39 cellular contexts compared by ENCODE assay signal in the genomic region with DNA sequence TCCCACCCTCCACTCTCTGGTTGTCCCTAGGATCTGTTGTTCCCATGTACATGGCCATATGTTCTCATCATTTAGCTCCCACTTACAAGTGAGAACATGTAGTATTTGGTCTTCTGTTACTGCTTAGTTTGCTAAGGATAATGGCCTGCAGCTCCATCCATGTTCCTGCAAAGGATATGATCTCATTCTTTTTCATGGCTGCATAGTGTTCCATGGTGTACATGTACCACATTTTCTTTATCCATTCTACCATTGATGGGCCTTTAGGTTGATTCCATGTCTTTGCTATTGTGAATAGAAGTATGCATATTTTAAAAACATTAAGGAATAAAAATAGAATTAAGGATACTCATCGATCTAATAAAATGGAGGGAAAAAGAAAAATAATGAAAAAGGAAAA.
"Had no signal": no experiment of that assay in that cellular context is flagged by ENCODE, and none has a peak within 500 bp of the region (broad histone marks: within the 10 kb centered on the region; RNA-seq: fewer than 3 reads in every experiment).

No MANE protein-coding gene starts in this region.

- H3K27ac ChIP-seq: adrenal gland, ascending aorta, body of pancreas, brain microvascular endothelial cell, breast epithelium, cardiac muscle cell had no signal

- H3K9me3 ChIP-seq: adrenal gland, ascending aorta, body of pancreas had no signal

- ATAC-seq: activated naive CD4-positive, alpha-beta T cell treated with anti-CD3 and anti-CD28 coated beads, Interleukin-2, amount 50 U/mL, for 72 hours; activated naive CD8-positive, alpha-beta T cell treated with anti-CD3 and anti-CD28 coated beads, Interleukin-2, amount 50 U/mL, for 24 hours; activated T-cell treated with anti-CD3 and anti-CD28 coated beads, Interleukin-2, amount 50 U/mL, for 4 hours; activated T-cell treated with anti-CD3 and anti-CD28 coated beads, Interleukin-2, amount 50 U/mL, for 72 hours; activated T-helper 17 cell treated with anti-CD3 and anti-CD28 coated beads, Interleukin-2, amount 50 U/mL, for 72 hours; body of pancreas had no signal

- DNase-seq: activated effector memory CD4-positive, alpha-beta T cell treated with anti-CD3 and anti-CD28 coated beads, Interleukin-2, amount 50 U/mL, for 16 hours; activated effector memory CD4-positive, alpha-beta T cell treated with Interleukin-2 at 50 U/mL for 16 hours; activated gamma-delta T cell; activated gamma-delta T cell treated with Interleukin-2 at 50 U/mL for 16 hours; activated naive CD4-positive, alpha-beta T cell; activated naive CD4-positive, alpha-beta T cell treated with anti-CD3 and anti-CD28 coated beads for 36 hours; activated naive CD4-positive, alpha-beta T cell treated with anti-CD3 and anti-CD28 coated beads, Interleukin-2, amount 10 ng/mL, durations not matched to agents 7 days and 5 days; activated naive CD4-positive, alpha-beta T cell treated with anti-CD3 and anti-CD28 coated beads, Interleukin-2, amount 50 U/mL, for 16 hours; activated naive CD4-positive, alpha-beta T cell treated with Interleukin-2 at 50 U/mL for 16 hours; activated naive CD8-positive, alpha-beta T cell treated with anti-CD3 and anti-CD28 coated beads for 36 hours; activated naive CD8-positive, alpha-beta T cell treated with anti-CD3 and anti-CD28 coated beads, Interleukin-2, amount 10 ng/mL, durations not matched to agents 7 days and 5 days; activated naive CD8-positive, alpha-beta T cell treated with anti-CD3 and anti-CD28 coated beads, Interleukin-2, amount 50 U/mL, for 24 hours; activated T-cell treated with anti-CD3 and anti-CD28 coated beads, Interleukin-2, amount 50 U/mL, for 24 hours; activated T-cell treated with anti-CD3 and anti-CD28 coated beads, Interleukin-2, amount 50 U/mL, for 4 hours; activated T-cell treated with anti-CD3 and anti-CD28 coated beads, Interleukin-2, amount 50 U/mL, for 48 hours; activated T-cell treated with anti-CD3 and anti-CD28 coated beads, Interleukin-2, amount 50 U/mL, for 72 hours; adrenal gland; amniotic stem cell; amygdala; anterior cingulate cortex; aorta; body of pancreas; brain microvascular endothelial cell; caudate nucleus; central memory CD4-positive, alpha-beta T cell; cerebellar nuclear complex had no signal

- H3K9me3 Mint-ChIP-seq: activated naive CD4-positive, alpha-beta T cell treated with anti-CD3 and anti-CD28 coated beads for 36 hours; activated naive CD4-positive, alpha-beta T cell treated with anti-CD3 and anti-CD28 coated beads, Interleukin-2, amount 10 ng/mL, durations not matched to agents 7 days and 5 days; activated naive CD4-positive, alpha-beta T cell treated with anti-CD3 and anti-CD28 coated beads, Interleukin-2, amount 50 U/mL, for 24 hours; activated naive CD4-positive, alpha-beta T cell treated with anti-CD3 and anti-CD28 coated beads, Interleukin-2, amount 50 U/mL, for 72 hours; activated naive CD8-positive, alpha-beta T cell treated with anti-CD3 and anti-CD28 coated beads, Interleukin-2, amount 50 U/mL, for 24 hours; activated T-helper 1 cell treated with anti-CD3 and anti-CD28 coated beads, Interleukin-12 subunit alpha, Interleukin-12 subunit beta, Interleukin-2, Interleukin-4 antibody, amounts not matched to agents 30 ng/mL and 10 ng/mL and 1 ng/mL, durations not matched to agents 14 hours and 24 hours and 36 hours; activated T-helper 17 cell treated with anti-CD3 and anti-CD28 coated beads, Interleukin-2, amount 50 U/mL, for 72 hours; activated T-helper 2 cell treated with anti-CD3 and anti-CD28 coated beads, Interferon-gamma antibody, Interleukin-2, Interleukin-4, amounts not matched to agents 10 μg/mL and 5 μg/mL and 100 μg/mL, durations not matched to agents 14 hours and 24 hours and 36 hours had no signal

- H3K4me1 ChIP-seq: adrenal gland, ascending aorta, body of pancreas, breast epithelium had no signal

- H3K4me3 Mint-ChIP-seq: activated naive CD4-positive, alpha-beta T cell treated with anti-CD3 and anti-CD28 coated beads for 36 hours; activated naive CD4-positive, alpha-beta T cell treated with anti-CD3 and anti-CD28 coated beads, Interleukin-2, amount 10 ng/mL, durations not matched to agents 7 days and 5 days; activated naive CD4-positive, alpha-beta T cell treated with anti-CD3 and anti-CD28 coated beads, Interleukin-2, amount 50 U/mL, for 24 hours; activated naive CD8-positive, alpha-beta T cell; activated naive CD8-positive, alpha-beta T cell treated with anti-CD3 and anti-CD28 coated beads for 36 hours; activated naive CD8-positive, alpha-beta T cell treated with anti-CD3 and anti-CD28 coated beads, Interleukin-2, amount 10 ng/mL, durations not matched to agents 7 days and 5 days; activated naive CD8-positive, alpha-beta T cell treated with anti-CD3 and anti-CD28 coated beads, Interleukin-2, amount 50 U/mL, for 24 hours; activated T-cell treated with anti-CD3 and anti-CD28 coated beads, Interleukin-2, amount 50 U/mL, for 24 hours; activated T-cell treated with anti-CD3 and anti-CD28 coated beads, Interleukin-2, amount 50 U/mL, for 4 hours; activated T-cell treated with anti-CD3 and anti-CD28 coated beads, Interleukin-2, amount 50 U/mL, for 72 hours; activated T-helper 1 cell treated with anti-CD3 and anti-CD28 coated beads, Interleukin-12 subunit alpha, Interleukin-12 subunit beta, Interleukin-2, Interleukin-4 antibody, amounts not matched to agents 30 ng/mL and 10 ng/mL and 1 ng/mL, durations not matched to agents 14 hours and 24 hours and 36 hours; activated T-helper 17 cell treated with anti-CD3 and anti-CD28 coated beads, Interleukin-2, amount 50 U/mL, for 72 hours; brain had no signal

- H3K4me3 ChIP-seq: adrenal gland, ascending aorta, body of pancreas, breast epithelium, cardiac muscle cell had no signal

- H3K36me3 ChIP-seq: adrenal gland, ascending aorta, brain microvascular endothelial cell, breast epithelium, cardiac muscle cell had no signal

- H3K27ac Mint-ChIP-seq: activated naive CD4-positive, alpha-beta T cell treated with anti-CD3 and anti-CD28 coated beads for 36 hours; activated naive CD4-positive, alpha-beta T cell treated with anti-CD3 and anti-CD28 coated beads, Interleukin-2, amount 10 ng/mL, durations not matched to agents 7 days and 5 days; activated naive CD4-positive, alpha-beta T cell treated with anti-CD3 and anti-CD28 coated beads, Interleukin-2, amount 50 U/mL, for 24 hours; activated naive CD4-positive, alpha-beta T cell treated with anti-CD3 and anti-CD28 coated beads, Interleukin-2, amount 50 U/mL, for 72 hours; activated naive CD8-positive, alpha-beta T cell; activated naive CD8-positive, alpha-beta T cell treated with anti-CD3 and anti-CD28 coated beads for 36 hours; activated naive CD8-positive, alpha-beta T cell treated with anti-CD3 and anti-CD28 coated beads, Interleukin-2, amount 10 ng/mL, durations not matched to agents 7 days and 5 days; activated naive CD8-positive, alpha-beta T cell treated with anti-CD3 and anti-CD28 coated beads, Interleukin-2, amount 50 U/mL, for 24 hours; activated T-cell treated with anti-CD3 and anti-CD28 coated beads, Interleukin-2, amount 50 U/mL, for 24 hours; activated T-cell treated with anti-CD3 and anti-CD28 coated beads, Interleukin-2, amount 50 U/mL, for 72 hours; activated T-helper 1 cell treated with anti-CD3 and anti-CD28 coated beads, Interleukin-12 subunit alpha, Interleukin-12 subunit beta, Interleukin-2, Interleukin-4 antibody, amounts not matched to agents 30 ng/mL and 10 ng/mL and 1 ng/mL, durations not matched to agents 14 hours and 24 hours and 36 hours; activated T-helper 17 cell treated with anti-CD3 and anti-CD28 coated beads, Interleukin-2, amount 50 U/mL, for 72 hours; activated T-helper 2 cell treated with anti-CD3 and anti-CD28 coated beads, Interferon-gamma antibody, Interleukin-2, Interleukin-4, amounts not matched to agents 10 μg/mL and 5 μg/mL and 100 μg/mL, durations not matched to agents 14 hours and 24 hours and 36 hours; brain had no signal

- H3K36me3 Mint-ChIP-seq: activated naive CD4-positive, alpha-beta T cell treated with anti-CD3 and anti-CD28 coated beads, Interleukin-2, amount 10 ng/mL, durations not matched to agents 7 days and 5 days; activated naive CD4-positive, alpha-beta T cell treated with anti-CD3 and anti-CD28 coated beads, Interleukin-2, amount 50 U/mL, for 24 hours; activated naive CD4-positive, alpha-beta T cell treated with anti-CD3 and anti-CD28 coated beads, Interleukin-2, amount 50 U/mL, for 72 hours; activated naive CD8-positive, alpha-beta T cell treated with anti-CD3 and anti-CD28 coated beads for 36 hours; activated naive CD8-positive, alpha-beta T cell treated with anti-CD3 and anti-CD28 coated beads, Interleukin-2, amount 10 ng/mL, durations not matched to agents 7 days and 5 days; brain had no signal

- H3K4me1 Mint-ChIP-seq: activated naive CD4-positive, alpha-beta T cell treated with anti-CD3 and anti-CD28 coated beads, Interleukin-2, amount 10 ng/mL, durations not matched to agents 7 days and 5 days; activated naive CD4-positive, alpha-beta T cell treated with anti-CD3 and anti-CD28 coated beads, Interleukin-2, amount 50 U/mL, for 24 hours; activated naive CD8-positive, alpha-beta T cell treated with anti-CD3 and anti-CD28 coated beads for 36 hours; activated naive CD8-positive, alpha-beta T cell treated with anti-CD3 and anti-CD28 coated beads, Interleukin-2, amount 10 ng/mL, durations not matched to agents 7 days and 5 days; activated naive CD8-positive, alpha-beta T cell treated with anti-CD3 and anti-CD28 coated beads, Interleukin-2, amount 50 U/mL, for 24 hours; activated T-helper 17 cell treated with anti-CD3 and anti-CD28 coated beads, Interleukin-2, amount 50 U/mL, for 72 hours; brain had no signal

- FAIRE-seq: astrocyte, bronchial epithelial cell, colon had no signal

- H3K27me3 ChIP-seq: adrenal gland, ascending aorta, body of pancreas, brain microvascular endothelial cell, breast epithelium, cardiac muscle cell had no signal

- H3K27me3 Mint-ChIP-seq: brain had no signal
